ENCODE assay signal across 1 cellular context in genomic region chr19:2782936-2783780, GRCh38.
A peak's percentile ranks its signal among the peaks of the same experiment; 100 is the strongest.
TF ChIP-seq lines count a peak whose summit lies in the region.

TSS of gene SGTA (minus strand) at chr19:2783273. CDS start at chr19:2769068, 14,205 bp downstream.

TF ChIP-seq in HepG2, 621 proteins besides CTCF, POLR2A, EP300 and RAD21 (continued from another document and continues in another):
- TF ChIP-seq BCLAF1 (IDR thresholded peaks at IDR 0.05) (no peak), XRCC5 (optimal IDR thresholded peaks at IDR 0.05; ENCODE audit: low read length) (peak; percentile 34), FOXO4 (CRISPR knock-in tag; conservative IDR thresholded peaks at IDR 0.05) (0 out of 2 replicates have a peak, but pooled peaks have one; percentile 87), ZNF484 (CRISPR knock-in tag; IDR thresholded peaks at IDR 0.05; ENCODE audit: borderline replicate concordance, low read depth) (no peak; the same call in 1 of the 2 replicates), TRIM22 (IDR thresholded peaks at IDR 0.05) (no peak), NR3C1 (CRISPR knock-in tag; IDR thresholded peaks at IDR 0.05) (no peak), MYNN (CRISPR knock-in tag; IDR thresholded peaks at IDR 0.05; ENCODE audit: low read depth) (no peak), KLF13 (CRISPR knock-in tag; IDR thresholded peaks at IDR 0.05) (no peak), ZBTB26 (CRISPR knock-in tag; IDR thresholded peaks at IDR 0.05; ENCODE audit: borderline replicate concordance) (peak; percentile 95), ADNP (CRISPR knock-in tag; IDR thresholded peaks at IDR 0.05) (no peak), ZNF839 (CRISPR knock-in tag; IDR thresholded peaks at IDR 0.05; ENCODE audit: borderline replicate concordance) (peak; percentile 86; the same call in 1 of the 2 replicates), BRD4 (CRISPR knock-in tag; IDR thresholded peaks at IDR 0.05) (peak; percentile 76; the same call in 1 of the 2 replicates), ZNF333 (CRISPR knock-in tag; IDR thresholded peaks at IDR 0.05; ENCODE audit: borderline replicate concordance) (no peak), RBM22 (optimal IDR thresholded peaks at IDR 0.05; ENCODE audit: low read length) (peak; percentile 97), PITX1 (CRISPR knock-in tag; IDR thresholded peaks at IDR 0.05) (peak; percentile 62), ZBTB39 (CRISPR knock-in tag; IDR thresholded peaks at IDR 0.05) (0 out of 2 replicates have a peak, but pooled peaks have one; percentile 73), ZC3H4 (CRISPR knock-in tag; IDR thresholded peaks at IDR 0.05; ENCODE audit: borderline replicate concordance) (no peak), SIN3B (IDR thresholded peaks at IDR 0.05; ENCODE audit: low read length) (peak; percentile 56; the same call in 1 of the 2 replicates), ZNF430 (CRISPR knock-in tag; IDR thresholded peaks at IDR 0.05) (peak; percentile 89; the same call in 1 of the 2 replicates), ZSCAN20 (CRISPR knock-in tag; IDR thresholded peaks at IDR 0.05; ENCODE audit: borderline replicate concordance) (peak; percentile 68; the same call in 1 of the 2 replicates), RNF2 (conservative IDR thresholded peaks at IDR 0.05; ENCODE audit: low read depth) (peak; percentile 99), ETV6 (CRISPR knock-in tag; conservative IDR thresholded peaks at IDR 0.05) (0 out of 2 replicates have a peak, but pooled peaks have one; percentile 36), KDM5A (IDR thresholded peaks at IDR 0.05; ENCODE audit: borderline replicate concordance, low read length) (peak; percentile 81; the same call in 1 of the 2 replicates), ZKSCAN1 (IDR thresholded peaks at IDR 0.05; ENCODE audit: low read length) (peak; percentile 40; the same call in 1 of the 2 replicates), NFAT5 (CRISPR knock-in tag; IDR thresholded peaks at IDR 0.05) (peak; percentile 97), SCMH1 (CRISPR knock-in tag; IDR thresholded peaks at IDR 0.05; ENCODE audit: borderline replicate concordance) (no peak), YEATS2 (CRISPR knock-in tag; IDR thresholded peaks at IDR 0.05; ENCODE audit: borderline replicate concordance) (peak; percentile 94), ZNF768 (CRISPR knock-in tag; IDR thresholded peaks at IDR 0.05) (peak; percentile 60; the same call in 1 of the 2 replicates), PHF8 (CRISPR knock-in tag; IDR thresholded peaks at IDR 0.05) (peak; percentile 83), ATF2 (CRISPR knock-in tag; IDR thresholded peaks at IDR 0.05) (peak; percentile 78), ZNF10 (CRISPR knock-in tag; IDR thresholded peaks at IDR 0.05; ENCODE audit: borderline replicate concordance, low read depth) (no peak), TCF7 (IDR thresholded peaks at IDR 0.05; ENCODE audit: low read depth) (no peak), ZNF678 (CRISPR knock-in tag; IDR thresholded peaks at IDR 0.05) (no peak), NFIC (IDR thresholded peaks at IDR 0.05; ENCODE audit: low read length) (no peak), ZNF24 (IDR thresholded peaks at IDR 0.05) (no peak; the same call in 1 of the 2 replicates), TBP (CRISPR knock-in tag; IDR thresholded peaks at IDR 0.05) (no peak), MEIS1 (CRISPR knock-in tag; IDR thresholded peaks at IDR 0.05; ENCODE audit: borderline replicate concordance) (peak; percentile 93), ZFP1 (CRISPR knock-in tag; IDR thresholded peaks at IDR 0.05) (no peak), YY1 (IDR thresholded peaks at IDR 0.05; ENCODE audit: insufficient read depth, insufficient replicate concordance, low read depth, low read length) (peak; percentile 90), ZFP36 (IDR thresholded peaks at IDR 0.05; ENCODE audit: borderline replicate concordance, low read depth, low read length, partially characterized antibody) (no peak), HDAC6 (IDR thresholded peaks at IDR 0.05; ENCODE audit: low read depth, low read length) (no peak), TFE3 (CRISPR knock-in tag; IDR thresholded peaks at IDR 0.05) (peak; percentile 94), ZNF674 (CRISPR knock-in tag; IDR thresholded peaks at IDR 0.05; ENCODE audit: low read depth) (0 out of 2 replicates have a peak, but pooled peaks have one; percentile 73), ZBTB3 (CRISPR knock-in tag; IDR thresholded peaks at IDR 0.05; ENCODE audit: borderline replicate concordance, low read depth) (peak; percentile 40; the same call in 1 of the 2 replicates), EEA1 (CRISPR knock-in tag; IDR thresholded peaks at IDR 0.05; ENCODE audit: borderline replicate concordance) (peak; percentile 92; the same call in 1 of the 2 replicates), CHD4 (IDR thresholded peaks at IDR 0.05; ENCODE audit: borderline replicate concordance, low read length) (no peak), DR1 (CRISPR knock-in tag; IDR thresholded peaks at IDR 0.05) (peak; percentile 63; the same call in 1 of the 2 replicates), ZBTB21 (CRISPR knock-in tag; IDR thresholded peaks at IDR 0.05) (no peak), NFKB2 (CRISPR knock-in tag; IDR thresholded peaks at IDR 0.05; ENCODE audit: borderline replicate concordance) (peak; percentile 98)
